ENCODE assay signal across 20 cellular contexts in the genomic region with DNA sequence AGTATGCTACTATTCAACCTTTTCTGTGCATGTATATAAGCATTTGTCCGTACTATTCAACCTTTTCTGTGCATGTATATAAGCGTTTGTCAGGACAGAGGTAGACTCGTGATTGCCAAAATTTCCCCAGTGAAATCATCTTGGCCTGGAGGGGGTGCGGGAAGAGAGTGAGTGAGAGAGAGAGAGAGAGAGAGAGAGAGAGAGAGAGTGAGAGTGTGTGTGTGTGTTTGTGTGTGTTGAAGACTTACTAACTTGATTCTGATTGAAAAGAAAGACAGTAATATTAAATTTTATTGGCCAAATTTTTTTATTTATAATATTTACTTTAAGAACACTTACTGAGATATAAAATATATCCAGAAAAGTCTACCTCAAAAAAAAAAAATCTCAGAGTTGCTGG. TPM values are rescaled to one million over a fixed set of nuclear protein-coding genes. Genes with fewer than 3 reads are reported as not detected.
DNase-seq lines count a peak whose midpoint lies in the region; ATAC-seq, FAIRE-seq and TF ChIP-seq lines count a peak whose summit lies in the region.
"Had no signal": no experiment of that assay in that cellular context is flagged by ENCODE, and none has a peak within 500 bp of the region (broad histone marks: within the 10 kb centered on the region; RNA-seq: fewer than 3 reads in every experiment).

No MANE protein-coding gene starts in this region.

- no peaks in the 10 kb centered on the region for H3K36me3 Mint-ChIP-seq in CD4-positive, alpha-beta T cell (ENCODE audit: low read depth)
- peaks cover 5% of the 10 kb centered on the region for H3K36me3 Mint-ChIP-seq in CD8-positive, alpha-beta T cell
- no peaks in the 10 kb centered on the region for H3K36me3 Mint-ChIP-seq in activated T-helper 17 cell treated with anti-CD3 and anti-CD28 coated beads, Interleukin-2, amount 50 U/mL, for 72 hours (ENCODE audit: low read depth)
- H3K36me3 Mint-ChIP-seq in memory B cell: peaks cover 6% of the 10 kb centered on the region

- H3K36me3 ChIP-seq in CD8-positive, alpha-beta T cell (ENCODE audit: insufficient read depth, low read length): no peaks in the 10 kb centered on the region
- H3K36me3 ChIP-seq: MG63 had no signal

- no peaks in the 10 kb centered on the region for H3K27me3 Mint-ChIP-seq in CD4-positive, alpha-beta T cell
- H3K27me3 Mint-ChIP-seq in CD8-positive, alpha-beta T cell (ENCODE audit: low read depth): no peaks in the 10 kb centered on the region
- no peaks in the 10 kb centered on the region for H3K27me3 Mint-ChIP-seq in activated T-helper 17 cell treated with anti-CD3 and anti-CD28 coated beads, Interleukin-2, amount 50 U/mL, for 72 hours
- H3K27me3 Mint-ChIP-seq in memory B cell: no peaks in the 10 kb centered on the region

- CTCF ChIA-PET in CD4-positive, alpha-beta T cell (lab: Charles Lee): no interaction called here
- CTCF ChIA-PET in CD8-positive, alpha-beta T cell (lab: Charles Lee): interaction anchor here (1.1 kb wide), 1 partner anchor 30 kb away, joined by 3 read pairs; no protein-coding TSS in a partner anchor

- no peak overlapping the region for H3K27ac ChIP-seq in CD4-positive, alpha-beta T cell (ENCODE audit: low read depth, low read length)
- no peak overlapping the region for H3K27ac ChIP-seq in CD8-positive, alpha-beta T cell (ENCODE audit: low read depth, low read length)
- H3K27ac ChIP-seq: BLaER1, KMS-11 had no signal

- H3K27ac Mint-ChIP-seq in CD4-positive, alpha-beta T cell: peak overlapping the region; percentile 78
- peak overlapping the region; percentile 85 for H3K27ac Mint-ChIP-seq in CD8-positive, alpha-beta T cell
- H3K27ac Mint-ChIP-seq in activated T-helper 17 cell treated with anti-CD3 and anti-CD28 coated beads, Interleukin-2, amount 50 U/mL, for 72 hours: no peak overlapping the region
- H3K27ac Mint-ChIP-seq in memory B cell: peak overlapping the region; percentile 46

- FAIRE-seq in GM12891 (lab: Jason Lieb, UNC): no peak

- intact Hi-C loops in CD4-positive, alpha-beta T cell (cut with DNase I, micrococcal nuclease): no loop called here
- intact Hi-C loops in CD8-positive, alpha-beta T cell (cut with DNase I, micrococcal nuclease): loop anchor here in 1 of 2 experiments (1.0 kb wide), 1 partner anchor 11 kb away; no protein-coding TSS in a partner anchor

- ATAC-seq in CD4-positive, alpha-beta T cell (ENCODE audit: poor library complexity): no peak
- ATAC-seq in CD8-positive, alpha-beta T cell: no peak
- no peak for ATAC-seq in activated T-helper 17 cell treated with anti-CD3 and anti-CD28 coated beads, Interleukin-2, amount 50 U/mL, for 72 hours (replicated peaks)
- ATAC-seq in memory B cell (ENCODE audit: low read depth): no peak

- no peak for TF ChIP-seq CTCF in CD4-positive, alpha-beta T cell (IDR thresholded peaks at IDR 0.05)
- no peak for TF ChIP-seq CTCF in CD8-positive, alpha-beta T cell (IDR thresholded peaks at IDR 0.05)

- H3K9me3 ChIP-seq in CD4-positive, alpha-beta T cell (ENCODE audit: control insufficient read depth, low read length): no peaks in the 10 kb centered on the region
- no peaks in the 10 kb centered on the region for H3K9me3 ChIP-seq in CD8-positive, alpha-beta T cell (ENCODE audit: low read length)
- H3K9me3 ChIP-seq: BLaER1, MG63 had no signal

- POLR2A ChIA-PET in CD4-positive, alpha-beta T cell (lab: Charles Lee): interaction anchor here (1.9 kb wide), 1 partner anchor 10 kb away, joined by 13 read pairs; no protein-coding TSS in a partner anchor
- POLR2A ChIA-PET in CD8-positive, alpha-beta T cell (lab: Charles Lee): no interaction called here

- no peaks in the 10 kb centered on the region for H3K27me3 ChIP-seq in CD4-positive, alpha-beta T cell (ENCODE audit: control insufficient read depth, insufficient read depth, low read length)
- H3K27me3 ChIP-seq in CD8-positive, alpha-beta T cell (ENCODE audit: insufficient read depth, low read length): no peaks in the 10 kb centered on the region
- H3K27me3 ChIP-seq: BLaER1, MG63 had no signal

- H3K4me1 Mint-ChIP-seq in CD4-positive, alpha-beta T cell (ENCODE audit: low read depth): peaks cover 85% of the 10 kb centered on the region
- peaks cover 86% of the 10 kb centered on the region for H3K4me1 Mint-ChIP-seq in CD8-positive, alpha-beta T cell (ENCODE audit: low read depth)
- H3K4me1 Mint-ChIP-seq in activated T-helper 17 cell treated with anti-CD3 and anti-CD28 coated beads, Interleukin-2, amount 50 U/mL, for 72 hours: peaks cover 39% of the 10 kb centered on the region
- H3K4me1 Mint-ChIP-seq in memory B cell: peaks cover 59% of the 10 kb centered on the region

- H3K4me3 ChIP-seq in CD8-positive, alpha-beta T cell (ENCODE audit: low read depth, low read length): no peak overlapping the region
- H3K4me3 ChIP-seq: BLaER1, MG63 had no signal

- H3K4me1 ChIP-seq in CD8-positive, alpha-beta T cell (ENCODE audit: insufficient read depth, low read length): peaks cover 74% of the 10 kb centered on the region

- DNase-seq in CD4-positive, alpha-beta T cell: no peak
- DNase-seq in CD8-positive, alpha-beta T cell: no peak
- DNase-seq in memory B cell (ENCODE audit: low spot score in 2 of 2) (no peak), GM12891 (ENCODE audit: insufficient read length, low spot score) (no peak), COLO829 (ENCODE audit: low spot score) (no peak)
- no peak for DNase-seq in stimulated activated CD8-positive, alpha-beta memory T cell treated with anti-CD3 and anti-CD28 coated beads, Interleukin-4, amount 100 ng/mL, for 48 hours
- DNase-seq: COR-L47; DMS153; EL; H7; MG63; NCI-H1105; NCI-H1694 treated with DMSO at 0.1 percent for 48 hours; NCI-H345; NCI-H526 treated with DMSO at 0.1 percent for 48 hours; NK-92 treated with Interleukin-12 subunit alpha and Interleukin-12 subunit beta, amount 100 ng/mL, for 24 hours; OCI-M1 had no signal

- peak overlapping the region; percentile 30 for H3K4me3 Mint-ChIP-seq in CD4-positive, alpha-beta T cell
- H3K4me3 Mint-ChIP-seq in CD8-positive, alpha-beta T cell: peak overlapping the region; percentile 9
- H3K4me3 Mint-ChIP-seq in activated T-helper 17 cell treated with anti-CD3 and anti-CD28 coated beads, Interleukin-2, amount 50 U/mL, for 72 hours: peak overlapping the region; percentile 6
- H3K4me3 Mint-ChIP-seq in memory B cell: peak overlapping the region; percentile 56

- H3K9me3 Mint-ChIP-seq in CD4-positive, alpha-beta T cell: no peaks in the 10 kb centered on the region
- no peaks in the 10 kb centered on the region for H3K9me3 Mint-ChIP-seq in CD8-positive, alpha-beta T cell
- H3K9me3 Mint-ChIP-seq in activated T-helper 17 cell treated with anti-CD3 and anti-CD28 coated beads, Interleukin-2, amount 50 U/mL, for 72 hours: no peaks in the 10 kb centered on the region
- H3K9me3 Mint-ChIP-seq in memory B cell: no peaks in the 10 kb centered on the region

- TF ChIP-seq POLR2A in GM12891 (IDR thresholded peaks at IDR 0.05; ENCODE audit: low read depth, low read length): no peak

TF ChIP-seq in GM12891, 5 proteins besides CTCF, POLR2A, EP300 and RAD21:
- TF ChIP-seq POLR2AphosphoS5 (IDR thresholded peaks at IDR 0.05; ENCODE audit: low read depth, low read length) (no peak), PAX5 (IDR thresholded peaks at IDR 0.05; ENCODE audit: insufficient read depth, low read length, severe bottlenecking) (no peak), TAF1 (IDR thresholded peaks at IDR 0.05; ENCODE audit: low read depth, low read length) (no peak), POU2F2 (IDR thresholded peaks at IDR 0.05; ENCODE audit: low read depth, low read length) (no peak), SPI1 (IDR thresholded peaks at IDR 0.05; ENCODE audit: low read depth, low read length) (no peak)

RNA-seq across cellular contexts. Expression of a gene that starts 19.1 kb away (rescaled TPM):
- total RNA-seq in CD4-positive, alpha-beta T cell: 10 to 100 TPM; 46.8 to 50.4 TPM
- 10 to 100 TPM; 40.0 to 45.8 TPM for total RNA-seq in CD8-positive, alpha-beta T cell
- 10 to 100 TPM in 1 of 2 donors, 1 to 10 TPM in 1; 5.6 to 26.1 TPM for total RNA-seq in activated T-helper 17 cell treated with anti-CD3 and anti-CD28 coated beads, Interleukin-2, amount 50 U/mL, for 72 hours
- 1.0 TPM for polyA plus RNA-seq in GM12891 (2012; ENCODE audit: low read depth, missing spikeins)

Comparison
In these comparisons a context has a peak if more than half of its experiments do, and no peak if none do; other contexts are left out.
1. H3K4me3 Mint-ChIP-seq: peak in every context shown above with its lines; median percentile 56 in memory B cell; 30 in CD4-positive, alpha-beta T cell; 9 in CD8-positive, alpha-beta T cell; 6 in activated T-helper 17 cell treated with anti-CD3 and anti-CD28 coated beads, Interleukin-2, amount 50 U/mL, for 72 hours.